Comparison of ENCODE assay signal across 21 cellular contexts in the genomic region with DNA sequence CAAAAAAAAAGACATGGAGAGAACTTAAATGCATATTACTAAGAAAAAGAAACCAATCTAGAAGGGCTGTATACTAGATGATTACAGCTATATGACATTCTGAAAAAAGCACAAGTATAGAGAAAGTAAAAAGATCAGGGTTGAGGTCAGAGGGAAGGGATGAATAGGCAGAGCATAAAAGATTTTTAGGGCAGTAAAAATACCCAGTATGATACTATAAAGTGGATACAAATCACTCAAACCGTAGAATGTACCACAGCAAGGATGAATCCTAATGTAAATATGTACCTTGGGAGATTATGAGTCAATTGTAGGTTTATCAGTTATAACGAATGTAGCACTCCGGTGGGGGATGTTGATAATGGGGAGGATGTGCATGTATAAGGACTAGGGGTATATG. TPM values are rescaled to one million over a fixed set of nuclear protein-coding genes. Genes with fewer than 3 reads are reported as not detected.
DNase-seq lines count a peak whose midpoint lies in the region; ATAC-seq and TF ChIP-seq lines count a peak whose summit lies in the region.
"Had no signal": no experiment of that assay in that cellular context is flagged by ENCODE, and none has a peak within 500 bp of the region (broad histone marks: within the 10 kb centered on the region; RNA-seq: fewer than 3 reads in every experiment).

No MANE protein-coding gene starts in this region.

- DNase-seq in SHP77 treated with DMSO at 0.1 percent for 48 hours (lab: John Stamatoyannopoulos, UW) (peak; percentile 8), SHP77 (lab: John Stamatoyannopoulos, UW) (no peak), DMS53 treated with DMSO at 0.1 percent for 48 hours (lab: John Stamatoyannopoulos, UW; ENCODE audit: unreplicated experiment) (peak; percentile 20), esophagus muscularis mucosa (ENCODE audit: extremely low spot score) (no peak), testis (no peak)
- DNase-seq in stimulated activated effector memory CD8-positive, alpha-beta T cell treated with anti-CD3 and anti-CD28 coated beads, Interleukin-12 subunit alpha, Interleukin-12 subunit beta, amount 100 ng/mL, for 72 hours (ENCODE audit: low spot score in 2 of 2), result no peak
- no peak for DNase-seq in activated naive CD4-positive, alpha-beta T cell treated with anti-CD3 and anti-CD28 coated beads, Interleukin-2, amount 50 U/mL, for 16 hours
- DNase-seq: ACHN; BE2C; CD4-positive, alpha-beta T cell; CD8-positive, alpha-beta memory T cell; DMS 273 treated with DMSO at 0.1 percent for 48 hours; DND-41 had no signal

- no peak overlapping the region for H3K27ac Mint-ChIP-seq in stimulated activated effector memory CD8-positive, alpha-beta T cell treated with anti-CD3 and anti-CD28 coated beads, Interleukin-12 subunit alpha, Interleukin-12 subunit beta, amount 100 ng/mL, for 72 hours
- H3K27ac Mint-ChIP-seq: CD14-positive monocyte; CD4-positive, alpha-beta T cell; CD8-positive, alpha-beta memory T cell; GM23338; HFFc6 had no signal

- 79% methylated on average over 3 of the region's 3 CpGs for WGBS in esophagus muscularis mucosa
- 63 to 75% methylated on average over 3 of the region's 3 CpGs for WGBS in testis, 2 donors

- no peak overlapping the region for H3K4me3 Mint-ChIP-seq in stimulated activated effector memory CD8-positive, alpha-beta T cell treated with anti-CD3 and anti-CD28 coated beads, Interleukin-12 subunit alpha, Interleukin-12 subunit beta, amount 100 ng/mL, for 72 hours
- H3K4me3 Mint-ChIP-seq: CD14-positive monocyte; CD4-positive, alpha-beta T cell; CD8-positive, alpha-beta memory T cell; GM23338; HFFc6 had no signal

- H3K27me3 ChIP-seq in esophagus muscularis mucosa, result no peaks in the 10 kb centered on the region
- H3K27me3 ChIP-seq in testis, result no peaks in the 10 kb centered on the region
- H3K27me3 ChIP-seq: BE2C; BLaER1 treated with 17β-estradiol and CSF1 and Interleukin-3, amounts not matched to agents 10 nM and 100 nM had no signal

- TF ChIP-seq POLR2A in esophagus muscularis mucosa (IDR thresholded peaks at IDR 0.05; ENCODE audit: low read depth) (no peak), testis (IDR thresholded peaks at IDR 0.05) (no peak)

- TF ChIP-seq EP300 in esophagus muscularis mucosa (IDR thresholded peaks at IDR 0.05), result no peak

- H3K36me3 ChIP-seq in esophagus muscularis mucosa, result no peaks in the 10 kb centered on the region
- no peaks in the 10 kb centered on the region for H3K36me3 ChIP-seq in testis (ENCODE audit: low read depth, missing control alignments)
- H3K36me3 ChIP-seq: BE2C; BLaER1 treated with 17β-estradiol and CSF1 and Interleukin-3, amounts not matched to agents 10 nM and 100 nM; HAP-1 had no signal

- H3K4me3 ChIP-seq in esophagus muscularis mucosa, result no peak overlapping the region
- no peak overlapping the region for H3K4me3 ChIP-seq in testis
- H3K4me3 ChIP-seq: BLaER1 treated with 17β-estradiol and CSF1 and Interleukin-3, amounts not matched to agents 10 nM and 100 nM; GM12878; GM23338; HAP-1 had no signal

- ATAC-seq in stimulated activated effector memory CD8-positive, alpha-beta T cell treated with anti-CD3 and anti-CD28 coated beads, Interleukin-12 subunit alpha, Interleukin-12 subunit beta, amount 100 ng/mL, for 72 hours, result peak; percentile 69
- ATAC-seq: GM12878, GM23338 had no signal

- H3K27ac ChIP-seq in VCaP (peak overlapping the region; percentile 90; the same call in 1 of the 2 replicates), esophagus muscularis mucosa (replicated peaks in 1 of 4) (no peak overlapping the region), testis (no peak overlapping the region)
- H3K27ac ChIP-seq: 22Rv1; BLaER1 treated with 17β-estradiol and CSF1 and Interleukin-3, amounts not matched to agents 10 nM and 100 nM had no signal

- H3K4me1 Mint-ChIP-seq in stimulated activated effector memory CD8-positive, alpha-beta T cell treated with anti-CD3 and anti-CD28 coated beads, Interleukin-12 subunit alpha, Interleukin-12 subunit beta, amount 100 ng/mL, for 72 hours, result no peaks in the 10 kb centered on the region
- H3K4me1 Mint-ChIP-seq: CD8-positive, alpha-beta memory T cell had no signal

- H3K9me3 Mint-ChIP-seq in stimulated activated effector memory CD8-positive, alpha-beta T cell treated with anti-CD3 and anti-CD28 coated beads, Interleukin-12 subunit alpha, Interleukin-12 subunit beta, amount 100 ng/mL, for 72 hours, result no peaks in the 10 kb centered on the region
- H3K9me3 Mint-ChIP-seq: CD4-positive, alpha-beta T cell; GM23338 had no signal

- H3K9me3 ChIP-seq in esophagus muscularis mucosa (no peaks in the 10 kb centered on the region), testis (no peaks in the 10 kb centered on the region)
- H3K9me3 ChIP-seq: BE2C; BLaER1 treated with 17β-estradiol and CSF1 and Interleukin-3, amounts not matched to agents 10 nM and 100 nM; HAP-1 had no signal

- H3K4me1 ChIP-seq in esophagus muscularis mucosa, result peaks cover 16 to 22% (median 20%) of the 10 kb centered on the region in 4 donors
- no peaks in the 10 kb centered on the region for H3K4me1 ChIP-seq in testis
- H3K4me1 ChIP-seq: BE2C; BLaER1 treated with 17β-estradiol and CSF1 and Interleukin-3, amounts not matched to agents 10 nM and 100 nM; HAP-1 had no signal

- intact Hi-C loops in esophagus muscularis mucosa (cut with DNase I), result no loop called here
- intact Hi-C loops in testis (cut with DNase I; ENCODE audit: low total_unique reads), result no loop called here

- no peak for TF ChIP-seq CTCF in VCaP (conservative IDR thresholded peaks at IDR 0.05)
- TF ChIP-seq CTCF in esophagus muscularis mucosa (IDR thresholded peaks at IDR 0.05), result no peak
- no peak for TF ChIP-seq CTCF in testis (IDR thresholded peaks at IDR 0.05)

- no peaks in the 10 kb centered on the region for H3K36me3 Mint-ChIP-seq in stimulated activated effector memory CD8-positive, alpha-beta T cell treated with anti-CD3 and anti-CD28 coated beads, Interleukin-12 subunit alpha, Interleukin-12 subunit beta, amount 100 ng/mL, for 72 hours
- H3K36me3 Mint-ChIP-seq: CD14-positive monocyte; CD8-positive, alpha-beta memory T cell had no signal

RNA-seq across cellular contexts. Expression of gene SMCO4, which starts 29.4 kb away (rescaled TPM):
- total RNA-seq in esophagus muscularis mucosa (10 to 100 TPM in 2 of 4 donors, 1 to 10 TPM in 2; 6.2 to 18.6 (median 10.3) TPM), testis (10 to 100 TPM; 33.6 to 34.2 TPM)
- polyA plus RNA-seq in testis (ENCODE audit: insufficient read depth, low read depth, low replicate concordance), result 59.9 TPM

Comparison
In these comparisons a context has a peak if more than half of its experiments do, and no peak if none do; other contexts are left out.
1. DNase-seq: peak in SHP77 treated with DMSO at 0.1 percent for 48 hours (single experiment) and DMS53 treated with DMSO at 0.1 percent for 48 hours (single experiment); none in SHP77 (0 of 2), stimulated activated effector memory CD8-positive, alpha-beta T cell treated with anti-CD3 and anti-CD28 coated beads, Interleukin-12 subunit alpha, Interleukin-12 subunit beta, amount 100 ng/mL, for 72 hours (0 of 2), esophagus muscularis mucosa (single experiment), testis (single experiment) and activated naive CD4-positive, alpha-beta T cell treated with anti-CD3 and anti-CD28 coated beads, Interleukin-2, amount 50 U/mL, for 16 hours (single experiment).